Comparison of ENCODE assay signal across 29 cellular contexts in genomic region chr9:126014726-126015125, GRCh38.
"Had no signal": no experiment of that assay in that cellular context is flagged by ENCODE, and none has a peak within 500 bp of the region (broad histone marks: within the 10 kb centered on the region; RNA-seq: fewer than 3 reads in every experiment).

No MANE protein-coding gene starts in this region.

- DNase-seq: naive B cell; naive thymus-derived CD8-positive, alpha-beta T cell; nucleus accumbens; ovary; posterior cingulate gyrus; right cardiac atrium; right lobe of liver; sigmoid colon; small intestine; stimulated activated CD4-positive, alpha-beta T cell treated with anti-CD3 and anti-CD28 coated beads, Interleukin-15, amount 100 ng/mL, for 24 hours; stimulated activated CD4-positive, alpha-beta T cell treated with anti-CD3 and anti-CD28 coated beads, Interleukin-2, amount 100 ng/mL, for 24 hours; stimulated activated CD4-positive, alpha-beta T cell treated with anti-CD3 and anti-CD28 coated beads, Interleukin-2, amount 100 ng/mL, for 48 hours; stimulated activated CD4-positive, alpha-beta T cell treated with anti-CD3 and anti-CD28 coated beads, Interleukin-4, amount 100 ng/mL, for 24 hours; stimulated activated naive CD4-positive, alpha-beta T cell treated with Interleukin-2 at 50 U/mL for 16 hours; stomach; thyroid gland; trophoblast cell; upper lobe of left lung had no signal

- ATAC-seq: naive thymus-derived CD8-positive, alpha-beta T cell; natural killer cell treated with Interleukin-12 subunit alpha and Interleukin-12 subunit beta and Interleukin-15 and Interleukin-18, amount 100 ng/mL, for 72 hours; right cardiac atrium; right lobe of liver; stimulated activated memory B cell treated with anti-CD40 and anti-IgM and Interleukin-4, amounts not matched to agents 10 μg/mL and 1 μg/mL and 100 μg/mL, for 72 hours had no signal

- H3K36me3 Mint-ChIP-seq: neural progenitor cell; stimulated activated memory B cell treated with anti-CD40 and anti-IgM and Interleukin-4, amounts not matched to agents 10 μg/mL and 1 μg/mL and 100 μg/mL, for 72 hours had no signal

- H3K4me1 ChIP-seq: neural progenitor cell, parathyroid adenoma, psoas muscle, right lobe of liver, sigmoid colon, stomach, thyroid gland, tibial nerve, upper lobe of left lung, vagina had no signal

- H3K4me3 Mint-ChIP-seq: naive B cell; naive thymus-derived CD8-positive, alpha-beta T cell; natural killer cell treated with Interleukin-12 subunit alpha and Interleukin-12 subunit beta and Interleukin-15 and Interleukin-18, amount 100 ng/mL, for 72 hours; stimulated activated memory B cell treated with anti-CD40 and anti-IgM and Interleukin-4, amounts not matched to agents 10 μg/mL and 1 μg/mL and 100 μg/mL, for 72 hours; stimulated activated naive CD8-positive, alpha-beta T cell treated with anti-CD3 and anti-CD28 coated beads, Interleukin-15, Interleukin-2, amounts not matched to agents 100 ng/mL and 50 ng/mL, for 24 hours had no signal

- H3K9ac ChIP-seq: neural progenitor cell, parathyroid adenoma had no signal

- H3K4me3 ChIP-seq: neural progenitor cell, ovary, psoas muscle, right lobe of liver, sigmoid colon, stomach, thoracic aorta, thyroid gland, tibial nerve, upper lobe of left lung, vagina had no signal

- H3K36me3 ChIP-seq: neural progenitor cell, neutrophil, ovary, right lobe of liver, sigmoid colon, stomach, thoracic aorta, thyroid gland, tibial nerve, upper lobe of left lung, vagina had no signal

- H3K9me3 Mint-ChIP-seq: stimulated activated memory B cell treated with anti-CD40 and anti-IgM and Interleukin-4, amounts not matched to agents 10 μg/mL and 1 μg/mL and 100 μg/mL, for 72 hours; stimulated activated naive CD8-positive, alpha-beta T cell treated with anti-CD3 and anti-CD28 coated beads, Interleukin-15, Interleukin-2, amounts not matched to agents 100 ng/mL and 50 ng/mL, for 24 hours had no signal

- H3K4me2 ChIP-seq: neural progenitor cell had no signal

- H3K27me3 Mint-ChIP-seq: stimulated activated naive CD8-positive, alpha-beta T cell treated with anti-CD3 and anti-CD28 coated beads, Interleukin-15, Interleukin-2, amounts not matched to agents 100 ng/mL and 50 ng/mL, for 24 hours had no signal

- H3K27me3 ChIP-seq: neural progenitor cell, ovary, right lobe of liver, sigmoid colon, thyroid gland, tibial nerve, upper lobe of left lung, vagina had no signal

- H3K4me1 Mint-ChIP-seq: naive B cell; naive thymus-derived CD8-positive, alpha-beta T cell; neural progenitor cell; stimulated activated memory B cell treated with anti-CD40 and anti-IgM and Interleukin-4, amounts not matched to agents 10 μg/mL and 1 μg/mL and 100 μg/mL, for 72 hours had no signal

- H3K27ac Mint-ChIP-seq: naive thymus-derived CD8-positive, alpha-beta T cell; natural killer cell treated with Interleukin-12 subunit alpha and Interleukin-12 subunit beta and Interleukin-15 and Interleukin-18, amount 100 ng/mL, for 72 hours; neural progenitor cell; progenitor cell of endocrine pancreas; stimulated activated memory B cell treated with anti-CD40 and anti-IgM and Interleukin-4, amounts not matched to agents 10 μg/mL and 1 μg/mL and 100 μg/mL, for 72 hours; stimulated activated naive CD8-positive, alpha-beta T cell treated with anti-CD3 and anti-CD28 coated beads, Interleukin-15, Interleukin-2, amounts not matched to agents 100 ng/mL and 50 ng/mL, for 24 hours had no signal

- H3K9me3 ChIP-seq: neutrophil, ovary, psoas muscle, right lobe of liver, sigmoid colon, thoracic aorta, thyroid gland, vagina had no signal

- H2AFZ ChIP-seq: neural progenitor cell, parathyroid adenoma had no signal

- H3K27ac ChIP-seq: neural progenitor cell, neutrophil, ovary, parathyroid adenoma, psoas muscle, right lobe of liver, sigmoid colon, stomach, thoracic aorta, thyroid gland, tibial nerve, upper lobe of left lung, vagina had no signal
